10 cellular contexts compared by ENCODE assay signal in the genomic region with DNA sequence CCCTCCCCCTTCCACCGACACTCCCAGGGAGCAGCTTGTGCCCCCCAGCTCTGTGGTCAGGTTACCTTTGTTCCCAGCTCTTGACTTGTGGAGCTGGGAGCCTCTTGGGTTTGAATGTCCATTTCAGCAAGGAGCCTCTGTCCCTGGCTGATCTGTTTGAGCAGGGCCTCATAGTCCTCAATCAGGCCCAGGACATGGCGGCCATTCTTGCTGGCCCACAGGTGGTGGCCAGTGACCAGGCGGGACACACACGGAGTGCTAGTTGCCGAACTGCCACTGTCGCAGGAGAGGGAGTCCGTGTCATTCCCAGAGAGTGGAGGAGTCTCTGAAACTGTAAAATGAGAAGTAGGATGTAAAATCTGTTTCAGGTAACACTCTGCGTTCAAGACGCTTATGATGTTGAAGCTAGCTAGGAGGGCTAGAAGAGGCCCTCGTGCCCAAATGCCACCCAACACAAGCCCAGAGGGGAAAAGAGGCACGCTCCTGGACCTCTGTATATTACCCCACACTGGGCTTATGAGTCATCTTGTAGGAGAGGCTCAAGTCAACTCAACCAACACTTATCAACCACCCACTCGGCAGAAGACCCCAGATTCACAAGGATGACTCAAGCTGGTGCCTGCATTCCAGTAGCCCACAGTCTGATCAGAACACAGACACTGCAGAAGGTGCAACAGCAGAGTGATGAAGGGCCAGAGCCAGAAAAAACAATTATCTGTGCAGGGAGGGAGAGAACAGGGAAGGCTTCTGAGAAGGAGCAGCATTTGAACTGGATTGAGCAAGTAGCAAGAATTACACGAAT.
DNase-seq lines count a peak whose midpoint lies in the region; ATAC-seq and TF ChIP-seq lines count a peak whose summit lies in the region.
"Had no signal": no experiment of that assay in that cellular context is flagged by ENCODE, and none has a peak within 500 bp of the region (broad histone marks: within the 10 kb centered on the region; RNA-seq: fewer than 3 reads in every experiment).

No MANE protein-coding gene starts in this region.

- DNase-seq in Daoy (ENCODE audit: low read depth) (peak; percentile 98), NOMO-1 (lab: John Stamatoyannopoulos, UW; ENCODE audit: unreplicated experiment in 2 of 2) (peak; percentile 49 to 74), chondrocyte (ENCODE audit: low spot score) (no peak), osteocyte (ENCODE audit: extremely low spot score, unreplicated experiment) (no peak), esophagus muscularis mucosa (ENCODE audit: extremely low spot score) (no peak), D341Med (ENCODE audit: low spot score) (no peak), Right ventricle myocardium superior (no peak)
- no peak for DNase-seq in stimulated activated naive CD4-positive, alpha-beta T cell treated with Interleukin-2 at 50 U/mL for 16 hours (lab: John Stamatoyannopoulos, UW)
- DNase-seq: esophagus squamous epithelium had no signal

- no peaks in the 10 kb centered on the region for H3K4me1 ChIP-seq in esophagus muscularis mucosa

- H3K9me3 Mint-ChIP-seq in chondrocyte (ENCODE audit: low read depth) (no peaks in the 10 kb centered on the region), osteocyte (ENCODE audit: unreplicated experiment) (no peaks in the 10 kb centered on the region)

- H3K27ac Mint-ChIP-seq in chondrocyte (ENCODE audit: unreplicated experiment), result peak overlapping the region; percentile 85
- peak overlapping the region; percentile 74 for H3K27ac Mint-ChIP-seq in osteocyte (ENCODE audit: unreplicated experiment)

- WGBS in esophagus muscularis mucosa, result 93% methylated on average over 11 of the region's 13 CpGs

- no peak for TF ChIP-seq CTCF in chondrocyte (IDR thresholded peaks at IDR 0.05)
- TF ChIP-seq CTCF in osteocyte (IDR thresholded peaks at IDR 0.05), result no peak
- TF ChIP-seq CTCF in esophagus muscularis mucosa (IDR thresholded peaks at IDR 0.05), result no peak

- H3K9me3 ChIP-seq in esophagus muscularis mucosa, result no peaks in the 10 kb centered on the region
- H3K9me3 ChIP-seq: esophagus squamous epithelium had no signal

- peaks cover 51 to 95% (median 89%) of the 10 kb centered on the region in 4 donors for H3K36me3 ChIP-seq in esophagus muscularis mucosa

- H3K4me3 Mint-ChIP-seq in chondrocyte (ENCODE audit: unreplicated experiment) (no peak overlapping the region), osteocyte (ENCODE audit: unreplicated experiment) (no peak overlapping the region)

- H3K27me3 ChIP-seq in esophagus muscularis mucosa, result no peaks in the 10 kb centered on the region
- H3K27me3 ChIP-seq: esophagus squamous epithelium had no signal

- no peak for TF ChIP-seq EP300 in esophagus muscularis mucosa (IDR thresholded peaks at IDR 0.05)

- no peaks in the 10 kb centered on the region for H3K27me3 Mint-ChIP-seq in chondrocyte (ENCODE audit: low read depth)
- no peaks in the 10 kb centered on the region for H3K27me3 Mint-ChIP-seq in osteocyte (ENCODE audit: unreplicated experiment)

- H3K27ac ChIP-seq in esophagus muscularis mucosa (replicated peaks in 1 of 4), result no peak overlapping the region
- H3K27ac ChIP-seq: VCaP had no signal

- H3K36me3 Mint-ChIP-seq in chondrocyte (ENCODE audit: low read depth) (peaks cover 26% of the 10 kb centered on the region), osteocyte (ENCODE audit: unreplicated experiment) (peaks cover 25% of the 10 kb centered on the region)

- no peak overlapping the region for H3K4me3 ChIP-seq in esophagus muscularis mucosa
- H3K4me3 ChIP-seq: esophagus squamous epithelium had no signal

- TF ChIP-seq POLR2A in esophagus muscularis mucosa (IDR thresholded peaks at IDR 0.05; ENCODE audit: low read depth), result no peak

- ATAC-seq in Right ventricle myocardium superior (ENCODE audit: poor library complexity), result no peak

- peaks cover 34% of the 10 kb centered on the region for H3K4me1 Mint-ChIP-seq in chondrocyte (ENCODE audit: low read depth)
- peaks cover 39% of the 10 kb centered on the region for H3K4me1 Mint-ChIP-seq in osteocyte (ENCODE audit: unreplicated experiment)

- intact Hi-C loops in esophagus muscularis mucosa (cut with DNase I), result no loop called here
- intact Hi-C loops in Right ventricle myocardium superior (cut with DNase I), result no loop called here

Comparison
In these comparisons a context has a peak if more than half of its experiments do, and no peak if none do; other contexts are left out.
1. DNase-seq: peak in Daoy (single experiment) and NOMO-1 (2 of 2); none in chondrocyte (single experiment), osteocyte (single experiment), esophagus muscularis mucosa (single experiment), D341Med (single experiment), Right ventricle myocardium superior (single experiment) and stimulated activated naive CD4-positive, alpha-beta T cell treated with Interleukin-2 at 50 U/mL for 16 hours (single experiment).